In genomic region chr3:129310111-129310601, GRCh38 we compare ENCODE assay signal across 11 cellular contexts. TPM values are rescaled to one million over a fixed set of nuclear protein-coding genes. Genes with fewer than 3 reads are reported as not detected.
A peak's percentile ranks its signal among the peaks of the same experiment; 100 is the strongest.
DNase-seq lines count a peak whose midpoint lies in the region; ATAC-seq and TF ChIP-seq lines count a peak whose summit lies in the region.
"Had no signal": no experiment of that assay in that cellular context is flagged by ENCODE, and none has a peak within 500 bp of the region (broad histone marks: within the 10 kb centered on the region; RNA-seq: fewer than 3 reads in every experiment).

No MANE protein-coding gene starts in this region.

- DNase-seq in A172 (ENCODE audit: low spot score), result peak; percentile 23
- DNase-seq in epithelial cell of esophagus (ENCODE audit: low read depth), result peak; percentile 97
- DNase-seq in stimulated activated CD4-positive, alpha-beta T cell treated with anti-CD3 and anti-CD28 coated beads, Interleukin-2, amount 100 ng/mL, for 48 hours, result no peak
- DNase-seq in right atrium auricular region (ENCODE audit: low spot score), result no peak
- DNase-seq in NCI-H1694 treated with DMSO at 0.1 percent for 48 hours (lab: John Stamatoyannopoulos, UW), result no peak
- DNase-seq: caudate nucleus had no signal

- no peak overlapping the region; the same call in 1 of the 2 replicates for H2AFZ ChIP-seq in KMS-11 (ENCODE audit: low read depth)
- H2AFZ ChIP-seq: GM23338 had no signal

- no peaks in the 10 kb centered on the region for H3K9me3 ChIP-seq in right atrium auricular region

- H3K79me2 ChIP-seq in KMS-11 (ENCODE audit: insufficient read depth, low read depth), result no peaks in the 10 kb centered on the region

- H3K36me3 ChIP-seq in KMS-11 (ENCODE audit: insufficient read depth) (no peaks in the 10 kb centered on the region), right atrium auricular region (no peaks in the 10 kb centered on the region)

- peaks cover 82% of the 10 kb centered on the region for H3K4me1 ChIP-seq in KMS-11 (ENCODE audit: low read depth, poor library complexity, severe bottlenecking)
- H3K4me1 ChIP-seq in right atrium auricular region, result peaks cover 0 to 27% of the 10 kb centered on the region in 2 donors

- TF ChIP-seq CTCF in KMS-11 (conservative IDR thresholded peaks at IDR 0.05; ENCODE audit: low read depth, low read length), result no peak
- no peak for TF ChIP-seq CTCF in epithelial cell of esophagus (IDR thresholded peaks at IDR 0.05; ENCODE audit: insufficient read depth, low read depth, low read length, missing control alignments)
- no peak for TF ChIP-seq CTCF in right atrium auricular region (IDR thresholded peaks at IDR 0.05)

- H3K27me3 ChIP-seq in KMS-11 (ENCODE audit: insufficient read depth, low read depth) (no peaks in the 10 kb centered on the region), right atrium auricular region (no peaks in the 10 kb centered on the region)

- H4K20me1 ChIP-seq in KMS-11 (ENCODE audit: insufficient read depth), result no peaks in the 10 kb centered on the region

- H3K4me3 ChIP-seq in KMS-11 (IDR thresholded peaks at IDR 0.05; ENCODE audit: insufficient read depth, low read depth, low read length) (peak overlapping the region; percentile 17), epithelial cell of esophagus (ENCODE audit: low read length) (no peak overlapping the region), right atrium auricular region (no peak overlapping the region)
- H3K4me3 ChIP-seq: GM23338 had no signal

- H3K27ac ChIP-seq in KMS-11, result peak overlapping the region; percentile 63
- no peak overlapping the region for H3K27ac ChIP-seq in right atrium auricular region

- ATAC-seq in GM19468 (IDR thresholded peaks at IDR 0.05; ENCODE audit: extremely low read depth, unreplicated experiment) (peak; percentile 42), GM18517 (IDR thresholded peaks at IDR 0.05; ENCODE audit: unreplicated experiment) (no peak)
- ATAC-seq: GM23338; stimulated activated memory B cell treated with anti-CD40 and anti-IgM and Interleukin-4, amounts not matched to agents 10 μg/mL and 1 μg/mL and 100 μg/mL, for 72 hours had no signal

- peak overlapping the region; percentile 19; the same call in 1 of the 2 replicates for H3K9ac ChIP-seq in KMS-11

- peak overlapping the region; percentile 42 for H3K4me2 ChIP-seq in KMS-11
- H3K4me2 ChIP-seq: GM23338 had no signal

RNA-seq across cellular contexts. Expression of gene HMCES, which starts 31.5 kb away (rescaled TPM):
- 97.1 and 121 TPM in 2 replicates for total RNA-seq in A172 (2014; rRNA removed; shearing (Covaris generic))
- 10 to 100 TPM; 32.7 to 38.9 TPM for total RNA-seq in right atrium auricular region

Comparison
In these comparisons a context has a peak if more than half of its experiments do, and no peak if none do; other contexts are left out.
1. DNase-seq: peak in A172 (single experiment) and epithelial cell of esophagus (single experiment); none in stimulated activated CD4-positive, alpha-beta T cell treated with anti-CD3 and anti-CD28 coated beads, Interleukin-2, amount 100 ng/mL, for 48 hours (0 of 2), right atrium auricular region (single experiment) and NCI-H1694 treated with DMSO at 0.1 percent for 48 hours (single experiment).